In the genomic region with DNA sequence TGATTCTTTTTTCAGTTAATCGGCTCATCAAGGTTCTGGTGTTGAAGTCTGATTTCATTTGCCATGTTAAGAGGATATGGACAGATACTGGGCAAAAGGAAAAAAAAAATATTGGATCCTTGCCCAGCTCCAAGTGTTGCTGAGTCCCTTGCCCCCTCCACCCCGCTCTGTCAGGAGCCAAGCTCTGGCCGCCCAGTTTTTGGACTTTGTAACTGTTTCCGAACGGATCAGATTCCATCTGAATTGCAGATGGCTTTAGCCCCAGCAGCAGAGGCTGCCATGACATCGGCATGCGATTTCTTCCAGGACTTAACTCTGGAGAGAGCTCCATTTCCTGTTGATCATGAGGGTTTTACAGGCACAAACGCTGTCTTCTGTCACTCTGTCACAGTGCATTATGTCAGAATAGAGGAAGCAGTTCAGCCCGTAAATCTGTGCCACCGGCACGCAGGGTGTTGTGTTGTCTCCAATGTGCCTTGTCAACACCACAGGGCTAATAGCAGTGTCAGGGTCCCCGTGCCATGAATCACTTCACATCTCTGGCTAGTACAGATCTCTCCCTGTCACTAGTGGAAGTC, we compare ENCODE assay signal across 18 cellular contexts.
DNase-seq lines count a peak whose midpoint lies in the region; ATAC-seq and TF ChIP-seq lines count a peak whose summit lies in the region.
"Had no signal": no experiment of that assay in that cellular context is flagged by ENCODE, and none has a peak within 500 bp of the region (broad histone marks: within the 10 kb centered on the region; RNA-seq: fewer than 3 reads in every experiment).

No MANE protein-coding gene starts in this region.

- H3K9ac ChIP-seq in trophoblast cell (ENCODE audit: low read length): no peak overlapping the region

- no peak overlapping the region for H4K8ac ChIP-seq in trophoblast cell (ENCODE audit: low read depth, low read length)

- peaks cover 7% of the 10 kb centered on the region for H3K4me1 Mint-ChIP-seq in activated CD4-positive, alpha-beta memory T cell treated with anti-CD3 and anti-CD28 coated beads, Interleukin-2, amount 10 ng/mL, durations not matched to agents 7 days and 5 days
- H3K4me1 Mint-ChIP-seq: activated CD4-positive, alpha-beta T cell treated with anti-CD3 and anti-CD28 coated beads, Interleukin-2, amount 10 ng/mL, durations not matched to agents 24 days and 14 days had no signal

- POLR2A ChIA-PET in activated CD4-positive, alpha-beta memory T cell treated with anti-CD3 and anti-CD28 coated beads, Interleukin-2, amount 10 ng/mL, durations not matched to agents 7 days and 5 days (lab: Charles Lee): no interaction called here

- no peak overlapping the region for H3K4ac ChIP-seq in trophoblast cell (ENCODE audit: low read depth, low read length)

- no CpG with 5 or more reads among the region's 12 CpGs for WGBS in trophoblast cell (ENCODE audit: extremely low coverage, insufficient coverage, insufficient read length)

- intact Hi-C loops in uterus (cut with DNase I; ENCODE audit: low total_unique reads): no loop called here

- H3K14ac ChIP-seq in trophoblast cell (ENCODE audit: low read length): no peak overlapping the region

- H3K4me2 ChIP-seq in trophoblast cell (ENCODE audit: low read length): no peak overlapping the region

- H3K27ac ChIP-seq in trophoblast cell (ENCODE audit: low read depth, low read length) (peak overlapping the region; percentile 36), uterus (no peak overlapping the region)
- H3K27ac ChIP-seq: testis had no signal

- H3K4me3 Mint-ChIP-seq in activated CD4-positive, alpha-beta memory T cell treated with anti-CD3 and anti-CD28 coated beads, Interleukin-2, amount 10 ng/mL, durations not matched to agents 7 days and 5 days: no peak overlapping the region
- H3K4me3 Mint-ChIP-seq: activated CD4-positive, alpha-beta T cell treated with anti-CD3 and anti-CD28 coated beads, Interleukin-2, amount 10 ng/mL, durations not matched to agents 24 days and 14 days had no signal

- no peak overlapping the region for H2BK5ac ChIP-seq in trophoblast cell (ENCODE audit: low read depth, low read length, poor library complexity)

- H2AFZ ChIP-seq in trophoblast cell (ENCODE audit: insufficient read depth, low read length, poor library complexity): no peak overlapping the region

- H3K36me3 ChIP-seq in trophoblast cell (ENCODE audit: control insufficient read depth in 1 of 2, insufficient read depth in 2 of 2, low read length in 2 of 2): no peaks in the 10 kb centered on the region
- no peaks in the 10 kb centered on the region for H3K36me3 ChIP-seq in uterus

- H2AK5ac ChIP-seq in trophoblast cell (ENCODE audit: low read length): no peak overlapping the region

- CTCF ChIA-PET in activated CD4-positive, alpha-beta memory T cell treated with anti-CD3 and anti-CD28 coated beads, Interleukin-2, amount 10 ng/mL, durations not matched to agents 7 days and 5 days (lab: Charles Lee): no interaction called here

- H3K27me3 Mint-ChIP-seq in activated CD4-positive, alpha-beta memory T cell treated with anti-CD3 and anti-CD28 coated beads, Interleukin-2, amount 10 ng/mL, durations not matched to agents 7 days and 5 days: no peaks in the 10 kb centered on the region
- H3K27me3 Mint-ChIP-seq: activated CD4-positive, alpha-beta T cell treated with anti-CD3 and anti-CD28 coated beads, Interleukin-2, amount 10 ng/mL, durations not matched to agents 24 days and 14 days had no signal

- no peak overlapping the region for H2BK120ac ChIP-seq in trophoblast cell (ENCODE audit: insufficient read depth, low read length, poor library complexity)

- no peaks in the 10 kb centered on the region for H3K79me2 ChIP-seq in trophoblast cell (ENCODE audit: control insufficient read depth, insufficient read depth, low read length, poor library complexity)

- H3K27me3 ChIP-seq in trophoblast cell (ENCODE audit: insufficient read depth, low read length) (no peaks in the 10 kb centered on the region), uterus (no peaks in the 10 kb centered on the region)
- H3K27me3 ChIP-seq: testis had no signal

- no peak overlapping the region for H4K91ac ChIP-seq in trophoblast cell (ENCODE audit: low read depth, low read length)

- H3K23ac ChIP-seq in trophoblast cell (ENCODE audit: low read length): no peak overlapping the region

- TF ChIP-seq POLR2A in uterus (IDR thresholded peaks at IDR 0.05): no peak

- no peaks in the 10 kb centered on the region for H3K79me1 ChIP-seq in trophoblast cell (ENCODE audit: low read length)

- no peak overlapping the region for H2BK12ac ChIP-seq in trophoblast cell (ENCODE audit: low read length)

- H3K4me3 ChIP-seq in trophoblast cell (ENCODE audit: low read depth, low read length) (no peak overlapping the region), uterus (no peak overlapping the region)
- H3K4me3 ChIP-seq: GM12878, testis had no signal

- no peaks in the 10 kb centered on the region for H3K36me3 Mint-ChIP-seq in activated CD4-positive, alpha-beta memory T cell treated with anti-CD3 and anti-CD28 coated beads, Interleukin-2, amount 10 ng/mL, durations not matched to agents 7 days and 5 days (ENCODE audit: low read depth)

- TF ChIP-seq CTCF in uterus (IDR thresholded peaks at IDR 0.05): no peak

- H3K4me1 ChIP-seq in trophoblast cell (ENCODE audit: control insufficient read depth in 1 of 2, insufficient read depth in 2 of 2, low read length in 2 of 2) (peaks cover 16 to 17% of the 10 kb centered on the region in 2 experiments), uterus (no peaks in the 10 kb centered on the region)

- no peak for ATAC-seq in GM21528 (IDR thresholded peaks at IDR 0.05; ENCODE audit: low FRiP score, unreplicated experiment)
- ATAC-seq: GM12878 had no signal

- H4K12ac ChIP-seq in trophoblast cell (ENCODE audit: low read depth, low read length): no peak overlapping the region

- H3K27ac Mint-ChIP-seq in activated CD4-positive, alpha-beta memory T cell treated with anti-CD3 and anti-CD28 coated beads, Interleukin-2, amount 10 ng/mL, durations not matched to agents 7 days and 5 days: no peak overlapping the region
- H3K27ac Mint-ChIP-seq: activated CD4-positive, alpha-beta T cell treated with anti-CD3 and anti-CD28 coated beads, Interleukin-2, amount 10 ng/mL, durations not matched to agents 24 days and 14 days; IgD-negative memory B cell had no signal

- peak; percentile 43 for DNase-seq in DMS153 treated with DMSO at 0.1 percent for 48 hours (lab: John Stamatoyannopoulos, UW; ENCODE audit: unreplicated experiment)
- DNase-seq in SK-N-DZ (ENCODE audit: low spot score): peak; percentile 80
- peak; percentile 48 for DNase-seq in left kidney (ENCODE audit: low read depth, low spot score)
- no peak for DNase-seq in trophoblast cell
- DNase-seq in activated CD4-positive, alpha-beta memory T cell treated with anti-CD3 and anti-CD28 coated beads, Interleukin-2, amount 10 ng/mL, durations not matched to agents 7 days and 5 days: no peak
- no peak for DNase-seq in uterus
- no peak for DNase-seq in NCI-H146 (lab: John Stamatoyannopoulos, UW)
- DNase-seq: activated CD4-positive, alpha-beta T cell treated with anti-CD3 and anti-CD28 coated beads, Interleukin-2, amount 10 ng/mL, durations not matched to agents 24 days and 14 days; activated naive CD4-positive, alpha-beta T cell treated with anti-CD3 and anti-CD28 coated beads, Interleukin-2, amount 50 U/mL, for 16 hours; cortex of kidney; foreskin melanocyte; NCI-H2081 treated with DMSO at 0.1 percent for 48 hours; NCI-H526; OCI-M1; testis had no signal

- H3K9me3 ChIP-seq in trophoblast cell (ENCODE audit: insufficient read depth, low read depth, low read length) (peaks cover 2% of the 10 kb centered on the region), uterus (no peaks in the 10 kb centered on the region)
- H3K9me3 ChIP-seq: testis had no signal

- H3K9me3 Mint-ChIP-seq in activated CD4-positive, alpha-beta memory T cell treated with anti-CD3 and anti-CD28 coated beads, Interleukin-2, amount 10 ng/mL, durations not matched to agents 7 days and 5 days: peaks cover 9% of the 10 kb centered on the region
- H3K9me3 Mint-ChIP-seq: activated CD4-positive, alpha-beta T cell treated with anti-CD3 and anti-CD28 coated beads, Interleukin-2, amount 10 ng/mL, durations not matched to agents 24 days and 14 days had no signal

- H3K18ac ChIP-seq in trophoblast cell (ENCODE audit: low read length): no peak overlapping the region

Comparison
In these comparisons a context has a peak if more than half of its experiments do, and no peak if none do; other contexts are left out.
1. DNase-seq: peak in DMS153 treated with DMSO at 0.1 percent for 48 hours (single experiment), SK-N-DZ (single experiment) and left kidney (single experiment); none in trophoblast cell (0 of 2), activated CD4-positive, alpha-beta memory T cell treated with anti-CD3 and anti-CD28 coated beads, Interleukin-2, amount 10 ng/mL, durations not matched to agents 7 days and 5 days (single experiment), uterus (0 of 2) and NCI-H146 (single experiment).